23 cellular contexts compared by ENCODE assay signal in the genomic region with DNA sequence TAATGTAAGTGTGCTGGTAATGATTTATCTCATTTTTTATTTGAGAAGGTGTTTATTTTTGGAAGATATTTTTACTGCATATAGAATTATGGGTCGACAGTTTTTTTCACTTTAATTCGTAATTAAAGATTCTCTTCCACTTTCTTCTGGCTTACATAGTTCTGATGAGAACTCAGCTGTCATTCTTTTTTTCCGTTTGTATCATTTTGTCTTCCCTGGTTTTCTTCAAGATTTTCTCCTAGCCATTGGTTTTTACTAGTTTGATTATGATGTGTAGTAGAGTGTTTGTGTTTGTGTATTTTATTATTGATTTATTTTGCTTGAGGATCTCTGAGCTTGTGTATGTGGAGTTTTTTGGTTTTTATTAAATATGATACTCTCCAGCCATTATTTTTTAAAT.
"Had no signal": no experiment of that assay in that cellular context is flagged by ENCODE, and none has a peak within 500 bp of the region (broad histone marks: within the 10 kb centered on the region; RNA-seq: fewer than 3 reads in every experiment).

No MANE protein-coding gene starts in this region.

- H3K27ac ChIP-seq: coronary artery, dorsolateral prefrontal cortex, epithelial cell of prostate, esophagus squamous epithelium, neural progenitor cell, ovary, suprapubic skin, thyroid gland had no signal

- DNase-seq: dorsolateral prefrontal cortex; effector CD8-positive, alpha-beta T cell; esophagus squamous epithelium; foreskin fibroblast; left colon; left ventricle myocardium superior; mesenchymal stem cell; midbrain; nucleus accumbens; ovary; right cardiac atrium; stimulated activated CD4-positive, alpha-beta T cell treated with anti-CD3 and anti-CD28 coated beads, Interleukin-2, amount 100 ng/mL, for 48 hours; stimulated activated naive CD8-positive, alpha-beta T cell treated with anti-CD3 and anti-CD28 coated beads, Interleukin-15, Interleukin-2, amounts not matched to agents 100 U/mL and 50 U/mL, for 24 hours; thyroid gland had no signal

- H3K36me3 ChIP-seq: ovary, thyroid gland had no signal

- H3K9ac ChIP-seq: neural progenitor cell had no signal

- H3K9me3 ChIP-seq: ovary, thyroid gland had no signal

- ATAC-seq: left colon; left ventricle myocardium superior; natural killer cell treated with Interleukin-12 subunit alpha and Interleukin-12 subunit beta and Interleukin-15 and Interleukin-18, amount 100 ng/mL, for 72 hours; right cardiac atrium; stimulated activated naive CD8-positive, alpha-beta T cell treated with anti-CD3 and anti-CD28 coated beads, Interleukin-15, Interleukin-2, amounts not matched to agents 100 U/mL and 50 U/mL, for 24 hours had no signal

- H3K27me3 ChIP-seq: dorsolateral prefrontal cortex, esophagus squamous epithelium, neural progenitor cell, ovary, suprapubic skin, thyroid gland had no signal

- H3K4me3 Mint-ChIP-seq: natural killer cell treated with Interleukin-12 subunit alpha and Interleukin-12 subunit beta and Interleukin-15 and Interleukin-18, amount 100 ng/mL, for 72 hours; neural progenitor cell; type B pancreatic cell had no signal

- H3K4me2 ChIP-seq: neural progenitor cell, smooth muscle cell had no signal

- H3K27me3 Mint-ChIP-seq: natural killer cell treated with Interleukin-12 subunit alpha and Interleukin-12 subunit beta and Interleukin-15 and Interleukin-18, amount 100 ng/mL, for 72 hours; type B pancreatic cell had no signal

- H3K4me3 ChIP-seq: coronary artery, dorsolateral prefrontal cortex, esophagus squamous epithelium, lung, neural progenitor cell, ovary, smooth muscle cell, suprapubic skin, thyroid gland had no signal

- H3K4me1 Mint-ChIP-seq: neural progenitor cell had no signal

- FAIRE-seq: urothelium cell line had no signal

- H2AFZ ChIP-seq: neural progenitor cell had no signal

- H3K27ac Mint-ChIP-seq: neural progenitor cell, type B pancreatic cell had no signal

- H3K4me1 ChIP-seq: esophagus squamous epithelium, neural progenitor cell, suprapubic skin, thyroid gland had no signal
